ENCODE assay signal across 8 cellular contexts in the genomic region with DNA sequence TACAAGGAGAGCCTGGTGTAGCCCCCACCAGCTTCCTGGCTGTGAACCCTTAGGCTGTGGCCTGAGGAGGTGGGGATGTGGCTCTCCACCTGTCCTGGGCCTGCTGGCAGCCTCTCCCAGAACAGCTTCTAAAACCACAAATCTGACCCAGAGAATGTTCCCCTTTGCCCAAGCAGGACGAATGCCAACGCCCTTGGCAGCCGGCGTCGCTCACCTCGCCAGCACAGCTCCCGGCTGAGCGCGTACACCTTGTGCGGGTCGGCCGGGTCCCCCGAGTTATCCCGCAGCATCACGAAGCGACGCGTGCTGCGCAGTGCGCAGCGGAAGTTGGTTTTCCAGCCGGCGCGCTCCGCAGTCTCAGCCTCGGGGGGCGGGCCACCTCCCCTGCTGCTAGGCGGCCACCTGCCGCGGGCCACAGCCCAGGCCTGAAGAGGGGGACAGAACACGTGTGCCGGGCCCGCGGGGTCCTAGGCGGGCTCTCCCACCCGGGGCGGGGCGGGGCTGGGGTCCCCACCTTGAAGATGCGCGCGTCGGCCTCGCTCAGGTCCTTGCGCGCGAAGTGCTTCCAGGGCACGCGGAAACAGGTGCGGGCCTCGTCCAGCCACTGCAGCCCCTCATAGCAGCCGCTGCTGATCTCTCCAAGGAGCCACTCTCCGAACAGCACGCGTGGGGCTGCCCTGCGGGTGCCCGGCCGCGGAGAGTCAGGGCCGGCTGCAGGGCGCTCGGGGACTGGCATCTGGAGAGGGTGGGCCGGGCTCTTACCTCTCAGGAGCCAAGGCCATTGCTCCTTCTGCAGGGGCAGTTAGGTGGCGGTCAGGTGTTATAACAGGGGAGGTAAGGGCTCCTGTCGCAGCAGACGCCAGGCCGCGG. TPM values are rescaled to one million over a fixed set of nuclear protein-coding genes. Genes with fewer than 3 reads are reported as not detected.
DNase-seq lines count a peak whose midpoint lies in the region; ATAC-seq and TF ChIP-seq lines count a peak whose summit lies in the region.

No MANE protein-coding gene starts in this region.

- H3K9ac ChIP-seq in iPS-15b (ENCODE audit: low read depth, low read length): peak overlapping the region; percentile 24

- H3K4me3 ChIP-seq in BJ (ENCODE audit: low read depth, low read length) (peak overlapping the region; percentile 72), iPS-15b (ENCODE audit: low read depth, low read length) (peak overlapping the region; percentile 68)

- peak; percentile 0 for ATAC-seq in HG02840 (IDR thresholded peaks at IDR 0.05; ENCODE audit: low FRiP score, unreplicated experiment)
- ATAC-seq in activated naive CD8-positive, alpha-beta T cell treated with anti-CD3 and anti-CD28 coated beads, Interleukin-2, amount 50 U/mL, for 24 hours: no peak
- no peak for ATAC-seq in stimulated activated memory B cell treated with anti-CD40 and anti-IgM and Interleukin-4, amounts not matched to agents 10 μg/mL and 1 μg/mL and 100 μg/mL, for 72 hours

- H3K4me1 Mint-ChIP-seq in activated naive CD8-positive, alpha-beta T cell treated with anti-CD3 and anti-CD28 coated beads, Interleukin-2, amount 50 U/mL, for 24 hours: peaks cover 19% of the 10 kb centered on the region
- peaks cover 35% of the 10 kb centered on the region for H3K4me1 Mint-ChIP-seq in stimulated activated memory B cell treated with anti-CD40 and anti-IgM and Interleukin-4, amounts not matched to agents 10 μg/mL and 1 μg/mL and 100 μg/mL, for 72 hours

- H3K27ac Mint-ChIP-seq in activated naive CD8-positive, alpha-beta T cell treated with anti-CD3 and anti-CD28 coated beads, Interleukin-2, amount 50 U/mL, for 24 hours: peak overlapping the region; percentile 86
- H3K27ac Mint-ChIP-seq in stimulated activated memory B cell treated with anti-CD40 and anti-IgM and Interleukin-4, amounts not matched to agents 10 μg/mL and 1 μg/mL and 100 μg/mL, for 72 hours: peak overlapping the region; percentile 88

- no peaks in the 10 kb centered on the region for H3K27me3 Mint-ChIP-seq in activated naive CD8-positive, alpha-beta T cell treated with anti-CD3 and anti-CD28 coated beads, Interleukin-2, amount 50 U/mL, for 24 hours
- no peaks in the 10 kb centered on the region for H3K27me3 Mint-ChIP-seq in stimulated activated memory B cell treated with anti-CD40 and anti-IgM and Interleukin-4, amounts not matched to agents 10 μg/mL and 1 μg/mL and 100 μg/mL, for 72 hours

- H3K36me3 ChIP-seq in BJ (ENCODE audit: control insufficient read depth, insufficient read depth, low read length): peaks cover 37% of the 10 kb centered on the region
- H3K36me3 ChIP-seq in iPS-15b (ENCODE audit: control insufficient read depth, insufficient read depth, low read length): peaks cover 35% of the 10 kb centered on the region

- no peak for TF ChIP-seq CTCF in BJ (IDR thresholded peaks at IDR 0.05; ENCODE audit: insufficient read depth, low read depth, low read length)

- H3K27me3 ChIP-seq in BJ (ENCODE audit: control insufficient read depth, insufficient read depth, low read length) (no peaks in the 10 kb centered on the region), iPS-15b (ENCODE audit: control insufficient read depth, insufficient read depth, low read length) (no peaks in the 10 kb centered on the region)

- peaks cover 14% of the 10 kb centered on the region for H3K36me3 Mint-ChIP-seq in activated naive CD8-positive, alpha-beta T cell treated with anti-CD3 and anti-CD28 coated beads, Interleukin-2, amount 50 U/mL, for 24 hours (ENCODE audit: low read depth)
- peaks cover 15% of the 10 kb centered on the region for H3K36me3 Mint-ChIP-seq in stimulated activated memory B cell treated with anti-CD40 and anti-IgM and Interleukin-4, amounts not matched to agents 10 μg/mL and 1 μg/mL and 100 μg/mL, for 72 hours

- H3K4me3 Mint-ChIP-seq in activated naive CD8-positive, alpha-beta T cell treated with anti-CD3 and anti-CD28 coated beads, Interleukin-2, amount 50 U/mL, for 24 hours: peak overlapping the region; percentile 84
- H3K4me3 Mint-ChIP-seq in stimulated activated memory B cell treated with anti-CD40 and anti-IgM and Interleukin-4, amounts not matched to agents 10 μg/mL and 1 μg/mL and 100 μg/mL, for 72 hours: peak overlapping the region; percentile 71

- POLR2A ChIA-PET in BJ (lab: Charles Lee): no interaction called here

- DNase-seq in BJ (ENCODE audit: low read depth) (no peak), NCI-H187 treated with DMSO at 0.1 percent for 48 hours (lab: John Stamatoyannopoulos, UW) (no peak), NCI-H82 treated with DMSO at 0.1 percent for 48 hours (lab: John Stamatoyannopoulos, UW; ENCODE audit: unreplicated experiment) (no peak), NCI-H2227 treated with DMSO at 0.1 percent for 48 hours (lab: John Stamatoyannopoulos, UW) (no peak)
- no peak for DNase-seq in activated naive CD8-positive, alpha-beta T cell treated with anti-CD3 and anti-CD28 coated beads, Interleukin-2, amount 50 U/mL, for 24 hours

- H3K4me1 ChIP-seq in iPS-15b (ENCODE audit: control insufficient read depth, insufficient read depth, low read length): no peaks in the 10 kb centered on the region

- CTCF ChIA-PET in BJ (lab: Yijun Ruan, JAX): no interaction called here

- H3K9me3 Mint-ChIP-seq in activated naive CD8-positive, alpha-beta T cell treated with anti-CD3 and anti-CD28 coated beads, Interleukin-2, amount 50 U/mL, for 24 hours: no peaks in the 10 kb centered on the region
- H3K9me3 Mint-ChIP-seq in stimulated activated memory B cell treated with anti-CD40 and anti-IgM and Interleukin-4, amounts not matched to agents 10 μg/mL and 1 μg/mL and 100 μg/mL, for 72 hours: no peaks in the 10 kb centered on the region

- no peaks in the 10 kb centered on the region for H3K9me3 ChIP-seq in iPS-15b (ENCODE audit: control insufficient read depth, insufficient read depth, low read length)

RNA-seq across cellular contexts. Expression of gene IRF7, which starts 0.9 kb away (rescaled TPM):
- 4.2 and 6.1 TPM in 2 replicates for polyA plus RNA-seq in BJ (2011; rRNA removed)
- 3.2 and 4.3 TPM in 2 replicates for polyA minus RNA-seq in BJ (2011; rRNA and poly(A)+ RNA removed)

RNA-seq across cellular contexts. Expression of gene CDHR5, which starts 9.9 kb away (rescaled TPM):
- polyA plus RNA-seq in BJ (2011; rRNA removed): not detected in 2 replicates
- not detected in 2 replicates for polyA minus RNA-seq in BJ (2011; rRNA and poly(A)+ RNA removed)

RNA-seq across cellular contexts. Expression of gene SCT, which starts 12.2 kb away (rescaled TPM):
- polyA plus RNA-seq in BJ (2011; rRNA removed): not detected in 2 replicates
- polyA minus RNA-seq in BJ (2011; rRNA and poly(A)+ RNA removed): not detected in 2 replicates

RNA-seq across cellular contexts. Expression of gene DRD4, which starts 22.3 kb away (rescaled TPM):
- polyA plus RNA-seq in BJ (2011; rRNA removed): not detected in 2 replicates
- not detected in 2 replicates for polyA minus RNA-seq in BJ (2011; rRNA and poly(A)+ RNA removed)

RNA-seq across cellular contexts. Expression of gene PHRF1, which starts 38.5 kb away (rescaled TPM):
- polyA plus RNA-seq in BJ (2011; rRNA removed): 6.8 and 10.7 TPM in 2 replicates
- polyA minus RNA-seq in BJ (2011; rRNA and poly(A)+ RNA removed): 5.8 and 8.0 TPM in 2 replicates
